Comparison of ENCODE assay signal across 11 cellular contexts in the genomic region with DNA sequence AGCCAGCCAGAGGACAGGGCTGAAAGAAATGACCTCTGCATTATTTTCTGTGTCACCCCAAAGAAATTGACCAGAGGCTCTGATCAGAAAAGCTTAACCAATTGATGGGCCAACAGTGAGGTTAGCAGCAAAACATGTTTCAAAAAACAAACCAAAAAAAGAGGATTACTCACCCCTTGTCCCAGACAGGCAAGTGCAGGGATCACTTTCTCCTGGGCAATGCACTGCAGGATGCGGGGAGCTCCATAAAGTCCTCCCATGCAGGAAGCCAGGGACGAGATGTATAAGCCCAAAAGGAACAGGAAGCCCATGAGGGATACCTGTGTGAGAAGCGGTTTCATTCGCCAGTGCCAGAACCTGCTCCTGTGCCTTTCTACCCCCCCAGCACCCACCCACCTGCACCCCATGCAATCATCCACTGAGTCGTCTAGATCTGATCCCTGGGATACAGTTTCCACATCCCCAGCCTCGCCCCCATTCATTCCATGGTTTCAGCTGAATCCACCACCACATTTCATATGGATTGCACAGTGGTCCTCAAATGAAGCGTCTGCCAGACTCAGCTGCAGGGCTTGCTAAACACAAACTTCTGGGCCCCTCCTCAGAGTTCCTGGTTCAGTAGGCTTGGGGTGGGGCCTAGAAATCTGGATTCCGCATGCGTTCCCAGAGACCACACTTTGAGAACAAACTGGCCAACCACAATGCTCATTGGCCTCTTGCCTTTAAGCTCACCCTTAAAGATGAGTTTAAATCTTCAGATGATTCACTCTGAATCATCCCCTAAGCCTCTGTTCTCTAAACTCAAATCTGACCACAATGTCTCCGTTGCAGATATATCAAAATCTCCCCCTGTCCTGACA. TPM values are rescaled to one million over a fixed set of nuclear protein-coding genes. Genes with fewer than 3 reads are reported as not detected.
DNase-seq lines count a peak whose midpoint lies in the region; ATAC-seq and TF ChIP-seq lines count a peak whose summit lies in the region.
"Had no signal": no experiment of that assay in that cellular context is flagged by ENCODE, and none has a peak within 500 bp of the region (broad histone marks: within the 10 kb centered on the region; RNA-seq: fewer than 3 reads in every experiment).

No MANE protein-coding gene starts in this region.

- no peaks in the 10 kb centered on the region for H3K9me3 ChIP-seq in upper lobe of right lung
- H3K9me3 ChIP-seq in aorta (ENCODE audit: control insufficient read depth, low read length), result no peaks in the 10 kb centered on the region
- no peaks in the 10 kb centered on the region for H3K9me3 ChIP-seq in uterus
- H3K9me3 ChIP-seq: Caco-2, psoas muscle had no signal

- H3K4me3 ChIP-seq in fibroblast of mammary gland (ENCODE audit: control insufficient read depth, low read depth, low read length) (no peak overlapping the region), upper lobe of right lung (no peak overlapping the region), aorta (ENCODE audit: low read length in 2 of 2) (no peak overlapping the region), uterus (no peak overlapping the region)
- H3K4me3 ChIP-seq: psoas muscle had no signal

- no peaks in the 10 kb centered on the region for H3K27me3 ChIP-seq in upper lobe of right lung
- no peaks in the 10 kb centered on the region for H3K27me3 ChIP-seq in aorta (ENCODE audit: control insufficient read depth in 1 of 2, insufficient read depth in 2 of 2, low read length in 1 of 2)
- no peaks in the 10 kb centered on the region for H3K27me3 ChIP-seq in uterus

- H3K27ac ChIP-seq in upper lobe of right lung, result no peak overlapping the region
- no peak overlapping the region for H3K27ac ChIP-seq in aorta (ENCODE audit: low read depth in 1 of 2, low read length in 2 of 2)
- no peak overlapping the region for H3K27ac ChIP-seq in uterus
- H3K27ac ChIP-seq: psoas muscle had no signal

- intact Hi-C loops in upper lobe of right lung (cut with DNase I), result no loop called here
- intact Hi-C loops in aorta (cut with DNase I), result no loop called here
- intact Hi-C loops in uterus (cut with DNase I; ENCODE audit: low total_unique reads), result no loop called here

- H3K4me1 ChIP-seq in upper lobe of right lung (peaks cover 2% of the 10 kb centered on the region), aorta (ENCODE audit: control insufficient read depth in 1 of 2, insufficient read depth in 2 of 2, low read length in 2 of 2) (peaks cover 3 to 5% of the 10 kb centered on the region in 2 donors), uterus (no peaks in the 10 kb centered on the region)
- H3K4me1 ChIP-seq: Caco-2 had no signal

- no peak for TF ChIP-seq CTCF in fibroblast of mammary gland (conservative IDR thresholded peaks at IDR 0.05; ENCODE audit: control insufficient read depth, insufficient read depth, low read depth, low read length)
- no peak for TF ChIP-seq CTCF in upper lobe of right lung (IDR thresholded peaks at IDR 0.05)
- no peak for TF ChIP-seq CTCF in GM10266 (IDR thresholded peaks at IDR 0.05; ENCODE audit: control insufficient read depth, insufficient read depth, low read depth, missing control alignments)
- TF ChIP-seq CTCF in uterus (IDR thresholded peaks at IDR 0.05), result no peak

- H3K36me3 ChIP-seq in upper lobe of right lung (no peaks in the 10 kb centered on the region), aorta (ENCODE audit: control insufficient read depth in 1 of 2, insufficient read depth in 2 of 2, low read length in 1 of 2) (no peaks in the 10 kb centered on the region), uterus (no peaks in the 10 kb centered on the region)

- no peak for ATAC-seq in upper lobe of right lung
- no peak for ATAC-seq in aorta (ENCODE audit: low FRiP score)
- ATAC-seq: psoas muscle had no signal

- peak; percentile 15 for DNase-seq in stimulated activated CD4-positive, alpha-beta T cell treated with anti-CD3 and anti-CD28 coated beads, Interleukin-4, amount 100 ng/mL, for 24 hours
- no peak for DNase-seq in stimulated activated CD4-positive, alpha-beta T cell treated with anti-CD3 and anti-CD28 coated beads, Interleukin-2, amount 100 ng/mL, for 48 hours
- DNase-seq in SW480 (ENCODE audit: low spot score), result peak; percentile 80
- peak; percentile 99 for DNase-seq in fibroblast of mammary gland (ENCODE audit: low read depth)
- no peak for DNase-seq in upper lobe of right lung
- no peak for DNase-seq in aorta
- no peak for DNase-seq in GM10266 (ENCODE audit: extremely low spot score)
- no peak for DNase-seq in uterus
- DNase-seq: Caco-2, NCI-H1092 treated with DMSO at 0.1 percent for 48 hours, psoas muscle had no signal

- WGBS in aorta, 2 donors, result 95 to 97% methylated on average over 10 of the region's 10 CpGs

- TF ChIP-seq POLR2A in uterus (IDR thresholded peaks at IDR 0.05), result no peak

RNA-seq across cellular contexts. Expression of gene HEG1, which starts 54.4 kb away (rescaled TPM):
- total RNA-seq in upper lobe of right lung (234 TPM), aorta (100 to 1,000 TPM in 1 of 2 donors, 10 to 100 TPM in 1; 99.3 to 204 TPM), uterus (10 to 100 TPM; 64.8 to 97.0 (median 71.7) TPM)
- polyA plus RNA-seq in aorta, result 10 to 100 TPM in 1 of 2 donors, 1 to 10 TPM in 1; 4.9 to 12.0 TPM

Comparison
In these comparisons a context has a peak if more than half of its experiments do, and no peak if none do; other contexts are left out.
1. DNase-seq: peak in stimulated activated CD4-positive, alpha-beta T cell treated with anti-CD3 and anti-CD28 coated beads, Interleukin-4, amount 100 ng/mL, for 24 hours (single experiment), SW480 (single experiment) and fibroblast of mammary gland (single experiment); none in stimulated activated CD4-positive, alpha-beta T cell treated with anti-CD3 and anti-CD28 coated beads, Interleukin-2, amount 100 ng/mL, for 48 hours (0 of 2), upper lobe of right lung (single experiment), aorta (0 of 2), GM10266 (single experiment) and uterus (0 of 2).